ENCODE assay signal across 17 cellular contexts in the genomic region with DNA sequence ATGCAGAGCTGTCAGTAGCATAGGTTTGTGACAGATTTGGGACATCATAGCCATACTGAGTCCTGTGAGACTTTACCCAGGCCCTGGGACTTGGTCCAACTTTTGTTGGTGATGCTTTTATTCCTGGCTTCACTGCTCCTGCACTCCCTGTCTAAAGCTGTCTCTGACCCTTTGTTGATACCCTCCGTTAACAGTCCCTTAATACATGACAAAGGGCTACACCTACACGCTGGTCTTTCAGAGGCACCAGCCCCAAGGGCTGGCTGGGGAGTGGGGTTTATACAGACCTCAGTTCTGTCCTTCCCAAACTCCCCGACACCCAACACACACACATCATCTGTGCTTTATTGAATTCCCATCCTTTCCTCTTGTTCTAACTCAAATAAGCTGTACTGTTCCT. TPM values are rescaled to one million over a fixed set of nuclear protein-coding genes. Genes with fewer than 3 reads are reported as not detected.
DNase-seq lines count a peak whose midpoint lies in the region; ATAC-seq and TF ChIP-seq lines count a peak whose summit lies in the region.
"Had no signal": no experiment of that assay in that cellular context is flagged by ENCODE, and none has a peak within 500 bp of the region (broad histone marks: within the 10 kb centered on the region; RNA-seq: fewer than 3 reads in every experiment).

No MANE protein-coding gene starts in this region.

- H3K4me2 ChIP-seq in GM23338 = peak overlapping the region; percentile 45; the same call in 1 of the 2 replicates
- no peak overlapping the region for H3K4me2 ChIP-seq in neuronal stem cell (ENCODE audit: insufficient read depth, low read length, poor library complexity, severe bottlenecking)
- H3K4me2 ChIP-seq: A549 had no signal

- H3K36me3 Mint-ChIP-seq in GM23338 (ENCODE audit: low read depth) (peaks cover 22% of the 10 kb centered on the region; the same call in 2 of the 3 replicates), brain (no peaks in the 10 kb centered on the region)
- H3K36me3 Mint-ChIP-seq: CD4-positive, alpha-beta memory T cell had no signal

- no peak overlapping the region for H2BK5ac ChIP-seq in neuronal stem cell (ENCODE audit: low read length)

- peaks cover 10% of the 10 kb centered on the region; the same call in 1 of the 2 replicates for H3F3A ChIP-seq in GM23338 (replicated peaks; ENCODE audit: low read depth)

- H3K14ac ChIP-seq in neuronal stem cell (ENCODE audit: low read length) = no peak overlapping the region

- H4K8ac ChIP-seq in neuronal stem cell (ENCODE audit: low read depth, low read length) = no peak overlapping the region

- H2AK5ac ChIP-seq in neuronal stem cell (ENCODE audit: low read depth, low read length) = no peak overlapping the region

- ATAC-seq in GM23338 = peak; percentile 91
- ATAC-seq: A549 had no signal

- H3K4me3 Mint-ChIP-seq in GM23338 (no peak overlapping the region), brain (peak overlapping the region in 1 of 5 experiments; percentile 40)
- H3K4me3 Mint-ChIP-seq: CD4-positive, alpha-beta memory T cell; HFFc6 had no signal

- H3K27ac Mint-ChIP-seq in GM23338 (no peak overlapping the region), brain (peak overlapping the region in 4 of 5 experiments; percentile 61 to 96 (median 82))
- H3K27ac Mint-ChIP-seq: CD4-positive, alpha-beta memory T cell; HFFc6 had no signal

- WGBS in neuronal stem cell (ENCODE audit: extremely low coverage in 2 of 2, insufficient read length in 2 of 2, insufficient replicate concordance in 1 of 2), 2 donors = no CpG with 5 or more reads among the region's 3 CpGs
- WGBS in suprapubic skin = 74% methylated on average over 3 of the region's 3 CpGs

- H3K4ac ChIP-seq in neuronal stem cell (ENCODE audit: low read length) = no peak overlapping the region

- H3K9ac ChIP-seq in neuronal stem cell (ENCODE audit: low read depth, low read length, poor library complexity) = no peak overlapping the region

- DNase-seq in GM23338 (ENCODE audit: low spot score) = peak; percentile 36
- DNase-seq in iPS-NIHi11 (ENCODE audit: low spot score) = peak; percentile 47
- DNase-seq in neuronal stem cell (ENCODE audit: low spot score) = no peak
- DNase-seq in RKO (ENCODE audit: low spot score) = no peak
- DNase-seq in suprapubic skin (ENCODE audit: low spot score in 2 of 2) = no peak
- DNase-seq in NCI-H1092 (lab: John Stamatoyannopoulos, UW) = no peak
- DNase-seq: 8988T; C1 segment of cervical spinal cord; Caco-2; CD4-positive, alpha-beta memory T cell; DMS153; DND-41; HFFc6 had no signal

- no peak overlapping the region for H4K91ac ChIP-seq in neuronal stem cell (ENCODE audit: low read depth, low read length, poor library complexity)

- H3K4me1 ChIP-seq in GM23338 (ENCODE audit: insufficient read depth) = peaks cover 32% of the 10 kb centered on the region
- H3K4me1 ChIP-seq in neuronal stem cell (ENCODE audit: control insufficient read depth in 2 of 2, insufficient read depth in 1 of 2, low read depth in 1 of 2, low read length in 2 of 2) = peaks cover 3 to 5% of the 10 kb centered on the region in 2 donors
- H3K4me1 ChIP-seq in suprapubic skin = no peaks in the 10 kb centered on the region
- H3K4me1 ChIP-seq: A549, Caco-2 had no signal

- H3K9me2 ChIP-seq in GM23338 (ENCODE audit: insufficient read depth) = 0 out of 2 replicates have a peak, but pooled peaks cover 3% of the 10 kb centered on the region

- H3K79me2 ChIP-seq in GM23338 (replicated peaks; ENCODE audit: insufficient read depth) = no peaks in the 10 kb centered on the region

- H3K36me3 ChIP-seq in GM23338 (ENCODE audit: insufficient read depth) (peaks cover 4% of the 10 kb centered on the region; the same call in 1 of the 2 replicates), neuronal stem cell (replicated peaks in 1 of 2; ENCODE audit: control insufficient read depth in 2 of 2, insufficient read depth in 2 of 2, low read length in 2 of 2) (no peaks in the 10 kb centered on the region), suprapubic skin (no peaks in the 10 kb centered on the region)
- H3K36me3 ChIP-seq: HAP-1 had no signal

- peaks cover 11% of the 10 kb centered on the region for H3K27me3 Mint-ChIP-seq in GM23338 (ENCODE audit: insufficient read depth, low read depth, poor library complexity)
- peaks cover 5% of the 10 kb centered on the region for H3K27me3 Mint-ChIP-seq in brain

- peaks cover 22% of the 10 kb centered on the region for H3K9me3 Mint-ChIP-seq in GM23338
- H3K9me3 Mint-ChIP-seq in brain = peaks cover 3 to 28% (median 7%) of the 10 kb centered on the region in 5 experiments
- H3K9me3 Mint-ChIP-seq: HFFc6 had no signal

- no peak overlapping the region for H2BK15ac ChIP-seq in neuronal stem cell (ENCODE audit: low read length)

- H3K4me1 Mint-ChIP-seq in GM23338 (peaks cover 32% of the 10 kb centered on the region), brain (peaks cover 37% of the 10 kb centered on the region)

- peaks cover 0 to 5% of the 10 kb centered on the region in 2 donors for H3K9me3 ChIP-seq in neuronal stem cell (replicated peaks in 1 of 2; ENCODE audit: control insufficient read depth in 2 of 2, insufficient read depth in 1 of 2, low read depth in 1 of 2, low read length in 2 of 2)
- no peaks in the 10 kb centered on the region for H3K9me3 ChIP-seq in suprapubic skin
- H3K9me3 ChIP-seq: A549, HAP-1 had no signal

- TF ChIP-seq CTCF in GM23338 (conservative IDR thresholded peaks at IDR 0.05; ENCODE audit: low read depth in 2 of 2) (no peak), brain (conservative IDR thresholded peaks at IDR 0.05) (no peak), suprapubic skin (IDR thresholded peaks at IDR 0.05) (no peak)

- H3K18ac ChIP-seq in neuronal stem cell (ENCODE audit: low read length) = no peak overlapping the region

- H3K4me3 ChIP-seq in GM23338 (no peak overlapping the region), neuronal stem cell (ENCODE audit: low read length in 2 of 2) (no peak overlapping the region), suprapubic skin (no peak overlapping the region)
- H3K4me3 ChIP-seq: A549, HAP-1 had no signal

- H2AFZ ChIP-seq in GM23338 = no peak overlapping the region; the same call in 1 of the 2 replicates
- peak overlapping the region; percentile 34 for H2AFZ ChIP-seq in neuronal stem cell (ENCODE audit: low read length)

- H3K27me3 ChIP-seq in GM23338 (ENCODE audit: insufficient read depth) (no peaks in the 10 kb centered on the region), neuronal stem cell (ENCODE audit: control insufficient read depth in 3 of 3, insufficient read depth in 3 of 3, low read depth in 1 of 3, low read length in 3 of 3) (peaks cover 0 to 8% (median 0%) of the 10 kb centered on the region in 3 experiments), suprapubic skin (peaks cover 19% of the 10 kb centered on the region)

- H4K20me1 ChIP-seq in GM23338 (replicated peaks; ENCODE audit: insufficient read depth) = no peaks in the 10 kb centered on the region

- no peak overlapping the region for H2BK120ac ChIP-seq in neuronal stem cell (ENCODE audit: low read depth, low read length)

- TF ChIP-seq EP300 in suprapubic skin (IDR thresholded peaks at IDR 0.05) = no peak

- H2BK12ac ChIP-seq in neuronal stem cell (ENCODE audit: low read length) = no peak overlapping the region

- H3K27ac ChIP-seq in GM23338 (ENCODE audit: low read depth) = no peak overlapping the region
- no peak overlapping the region for H3K27ac ChIP-seq in neuronal stem cell (replicated peaks; ENCODE audit: low read length)
- no peak overlapping the region for H3K27ac ChIP-seq in suprapubic skin
- H3K27ac ChIP-seq: A549 had no signal

- H3K79me1 ChIP-seq in neuronal stem cell (ENCODE audit: low read depth, low read length) = no peaks in the 10 kb centered on the region

- TF ChIP-seq POLR2A in suprapubic skin (IDR thresholded peaks at IDR 0.05) = no peak

- no peak overlapping the region for H3K23ac ChIP-seq in neuronal stem cell (ENCODE audit: low read depth, low read length, poor library complexity)

TF ChIP-seq in GM23338, 12 proteins besides CTCF, POLR2A, EP300 and RAD21:
- TF ChIP-seq NANOG (IDR thresholded peaks at IDR 0.05; ENCODE audit: borderline replicate concordance) (peak; percentile 8; the same call in 1 of the 2 replicates), EZH2phosphoT487 (IDR thresholded peaks at IDR 0.05; ENCODE audit: unreplicated experiment) (no peak)

RNA-seq across cellular contexts. Expression of a gene that starts 36.1 kb away (rescaled TPM):
- 0.58 and 1.2 TPM in 2 replicates for total RNA-seq in GM23338 (2014; rRNA removed; shearing (Covaris generic))
- polyA plus RNA-seq in GM23338 (2016; fragmentation: Nextera tagmentation; extraction: Ambion mirVana) = 0.42 and 0.55 TPM in 2 replicates
- polyA plus RNA-seq in brain (ENCODE audit: insufficient read depth, low read depth, low replicate concordance) = 0.12 TPM
- 0.24 TPM for polyA plus RNA-seq in neuronal stem cell (2013, experiment 1 of 2)
- polyA plus RNA-seq in neuronal stem cell (2013, experiment 2 of 2) = 0.15 TPM
- total RNA-seq in suprapubic skin = under 1 TPM in 3 of 4 donors, not detected in 1; 0.15 to 0.51 (median 0.29) TPM
- polyA plus RNA-seq: BJ had no signal

RNA-seq across cellular contexts. Expression of a gene that starts 40.1 kb away (rescaled TPM):
- 0.62 and 0.76 TPM in 2 replicates for total RNA-seq in GM23338 (2014; rRNA removed; shearing (Covaris generic))
- polyA plus RNA-seq in GM23338 (2016; fragmentation: Nextera tagmentation; extraction: Ambion mirVana) (0.23 and 0.31 TPM in 2 replicates), brain (ENCODE audit: insufficient read depth, low read depth, low replicate concordance) (18.8 TPM)
- polyA plus RNA-seq in neuronal stem cell (2013, experiment 1 of 2) = 0.35 TPM
- polyA plus RNA-seq in neuronal stem cell (2013, experiment 2 of 2) = 0.32 TPM
- total RNA-seq in suprapubic skin = under 1 TPM in 3 of 4 donors, not detected in 1; 0.05 to 0.32 (median 0.13) TPM
- total RNA-seq: Caco-2; CD4-positive, alpha-beta memory T cell; HFFc6 had no signal
- polyA plus RNA-seq: A549; BJ; CD4-positive, alpha-beta memory T cell had no signal

Comparison
In these comparisons a context has a peak if more than half of its experiments do, and no peak if none do; other contexts are left out.
1. DNase-seq: peak in GM23338 (single experiment) and iPS-NIHi11 (single experiment); none in neuronal stem cell (single experiment), RKO (single experiment), suprapubic skin (0 of 2) and NCI-H1092 (single experiment).